Comparison of ENCODE assay signal across 20 cellular contexts in genomic region chr13:68257111-68257842, GRCh38.
DNase-seq lines count a peak whose midpoint lies in the region; TF ChIP-seq lines count a peak whose summit lies in the region.
"Had no signal": no experiment of that assay in that cellular context is flagged by ENCODE, and none has a peak within 500 bp of the region (broad histone marks: within the 10 kb centered on the region; RNA-seq: fewer than 3 reads in every experiment).

No MANE protein-coding gene starts in this region.

- intact Hi-C loops in testis (cut with DNase I; ENCODE audit: low total_unique reads) = no loop called here

- TF ChIP-seq CTCF in fibroblast of mammary gland (conservative IDR thresholded peaks at IDR 0.05; ENCODE audit: control insufficient read depth, insufficient read depth, low read depth, low read length) = no peak
- TF ChIP-seq CTCF in testis (IDR thresholded peaks at IDR 0.05) = no peak

- H3K4me1 ChIP-seq in testis = no peaks in the 10 kb centered on the region
- H3K4me1 ChIP-seq: lower lobe of right lung, parathyroid adenoma, SJSA1 had no signal

- 41 to 68% methylated on average over 14 to 15 of the region's 15 CpGs for WGBS in testis, 2 donors

- no peaks in the 10 kb centered on the region for H3K9me3 ChIP-seq in testis
- H3K9me3 ChIP-seq: lower lobe of right lung, SJSA1 had no signal

- H3K4me3 ChIP-seq in fibroblast of mammary gland (ENCODE audit: control insufficient read depth, low read depth, low read length) (no peak overlapping the region), testis (peak overlapping the region; percentile 24 to 46)
- H3K4me3 ChIP-seq: cardiac muscle cell, lower lobe of right lung, SJSA1, skin epidermis had no signal

- no peaks in the 10 kb centered on the region for H3K27me3 ChIP-seq in testis
- H3K27me3 ChIP-seq: cardiac muscle cell, SJSA1 had no signal

- no peak overlapping the region for H3K27ac ChIP-seq in testis
- H3K27ac ChIP-seq: 22Rv1, C4-2B, cardiac muscle cell, lower lobe of right lung, parathyroid adenoma, SJSA1, skin epidermis had no signal

- DNase-seq in DMS 273 (lab: John Stamatoyannopoulos, UW; ENCODE audit: unreplicated experiment) (peak; percentile 28), DMS 273 treated with DMSO at 0.1 percent for 48 hours (lab: John Stamatoyannopoulos, UW) (no peak), NCI-H69 (lab: John Stamatoyannopoulos, UW) (peak; percentile 70), fibroblast of mammary gland (ENCODE audit: low read depth) (peak; percentile 40), testis (peak; percentile 37), 8988T (no peak), NCI-H1417 (lab: John Stamatoyannopoulos, UW) (no peak)
- DNase-seq in activated CD8-positive, alpha-beta memory T cell treated with anti-CD3 and anti-CD28 coated beads, Interleukin-2, amount 50 U/mL, for 48 hours = no peak
- DNase-seq: DMS53; glutamatergic neuron; lower lobe of right lung; NCI-H2081; NCI-H524 treated with DMSO at 0.1 percent for 48 hours; stimulated activated CD4-positive, alpha-beta T cell treated with anti-CD3 and anti-CD28 coated beads, Interleukin-4, amount 100 ng/mL, for 1 hour had no signal

- no peaks in the 10 kb centered on the region for H3K36me3 ChIP-seq in testis (ENCODE audit: low read depth, missing control alignments)
- H3K36me3 ChIP-seq: cardiac muscle cell, lower lobe of right lung, SJSA1 had no signal

- TF ChIP-seq POLR2A in testis (IDR thresholded peaks at IDR 0.05) = no peak

Comparison
In these comparisons a context has a peak if more than half of its experiments do, and no peak if none do; other contexts are left out.
1. DNase-seq: peak in DMS 273 (single experiment), NCI-H69 (single experiment), fibroblast of mammary gland (single experiment) and testis (single experiment); none in DMS 273 treated with DMSO at 0.1 percent for 48 hours (single experiment), 8988T (single experiment), activated CD8-positive, alpha-beta memory T cell treated with anti-CD3 and anti-CD28 coated beads, Interleukin-2, amount 50 U/mL, for 48 hours (single experiment) and NCI-H1417 (0 of 3).